ENCODE assay signal across 8 cellular contexts in the genomic region with DNA sequence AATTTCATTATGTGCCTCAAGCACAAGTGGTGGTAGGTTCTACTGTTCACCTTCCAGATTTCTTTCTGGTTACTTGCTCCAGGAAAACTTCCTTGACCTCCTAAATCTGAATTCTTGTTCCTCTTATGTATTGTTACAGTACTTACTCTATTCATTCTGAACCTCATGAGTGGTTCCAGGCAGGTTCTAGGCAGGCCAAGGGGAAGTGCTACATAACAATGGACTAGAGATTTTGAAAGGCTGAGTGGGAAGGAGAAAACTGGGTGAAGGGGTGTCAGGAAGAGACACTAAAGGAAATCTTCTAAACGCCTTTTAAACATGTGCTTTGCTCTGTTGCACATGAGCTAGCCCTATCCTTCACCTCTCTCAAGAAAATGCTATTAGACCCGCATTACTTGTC. TPM values are rescaled to one million over a fixed set of nuclear protein-coding genes. Genes with fewer than 3 reads are reported as not detected.
DNase-seq lines count a peak whose midpoint lies in the region; ATAC-seq lines count a peak whose summit lies in the region.

No MANE protein-coding gene starts in this region.

- peaks cover 3 to 28% (median 22%) of the 10 kb centered on the region in 5 donors for H3K4me1 ChIP-seq in subcutaneous abdominal adipose tissue (ENCODE audit: control insufficient read depth in 5 of 5, insufficient read depth in 5 of 5, low read length in 5 of 5)

- no peak for DNase-seq in activated naive CD4-positive, alpha-beta T cell treated with anti-CD3 and anti-CD28 coated beads, Interleukin-2, amount 10 ng/mL, durations not matched to agents 7 days and 5 days
- no peak for DNase-seq in activated naive CD4-positive, alpha-beta T cell treated with Interleukin-2 at 50 U/mL for 16 hours
- DNase-seq in activated CD4-positive, alpha-beta memory T cell treated with anti-CD3 and anti-CD28 coated beads, Interleukin-2, amount 10 ng/mL, durations not matched to agents 7 days and 5 days = no peak
- DNase-seq in posterior vena cava (ENCODE audit: low spot score) = no peak
- no peak for DNase-seq in effector CD4-positive, alpha-beta T cell

- H3K9me3 ChIP-seq in subcutaneous abdominal adipose tissue (ENCODE audit: control insufficient read depth in 5 of 5, low read length in 5 of 5) = no peaks in the 10 kb centered on the region

- no peaks in the 10 kb centered on the region for H3K9me3 Mint-ChIP-seq in activated naive CD4-positive, alpha-beta T cell treated with anti-CD3 and anti-CD28 coated beads, Interleukin-2, amount 10 ng/mL, durations not matched to agents 7 days and 5 days
- no peaks in the 10 kb centered on the region for H3K9me3 Mint-ChIP-seq in activated CD4-positive, alpha-beta memory T cell treated with anti-CD3 and anti-CD28 coated beads, Interleukin-2, amount 10 ng/mL, durations not matched to agents 7 days and 5 days

- intact Hi-C loops in posterior vena cava (cut with DNase I) = loop anchor here in 1 of 2 donors (10.0 kb wide), 1 partner anchor 1271 kb away; the partner anchor contains the start of gene ALG10

- peak overlapping the region in 3 of 5 donors; percentile 2 to 91 (median 56) for H3K9ac ChIP-seq in subcutaneous abdominal adipose tissue (ENCODE audit: low read length in 5 of 5)

- no peak for ATAC-seq in HG03175 (IDR thresholded peaks at IDR 0.05; ENCODE audit: unreplicated experiment)

- H3K36me3 Mint-ChIP-seq in activated naive CD4-positive, alpha-beta T cell treated with anti-CD3 and anti-CD28 coated beads, Interleukin-2, amount 10 ng/mL, durations not matched to agents 7 days and 5 days = peaks cover 27% of the 10 kb centered on the region
- peaks cover 36% of the 10 kb centered on the region for H3K36me3 Mint-ChIP-seq in activated CD4-positive, alpha-beta memory T cell treated with anti-CD3 and anti-CD28 coated beads, Interleukin-2, amount 10 ng/mL, durations not matched to agents 7 days and 5 days (ENCODE audit: low read depth)

- H3K4me3 ChIP-seq in iPS-11a (ENCODE audit: low read depth, low read length) (peak overlapping the region; percentile 100), subcutaneous abdominal adipose tissue (ENCODE audit: low read depth in 1 of 5, low read length in 5 of 5) (peak overlapping the region; percentile 79 to 100 (median 98))

- CTCF ChIA-PET in activated naive CD4-positive, alpha-beta T cell treated with anti-CD3 and anti-CD28 coated beads, Interleukin-2, amount 10 ng/mL, durations not matched to agents 7 days and 5 days (lab: Charles Lee) = interaction anchor here (0.8 to 4.5 kb wide), 14 partner anchors 9 to 1267 kb away, joined by 3 to 61 read pairs (median 6); partner anchors contain the start of genes ALG10 and FGD4
- CTCF ChIA-PET in activated CD4-positive, alpha-beta memory T cell treated with anti-CD3 and anti-CD28 coated beads, Interleukin-2, amount 10 ng/mL, durations not matched to agents 7 days and 5 days (lab: Charles Lee) = interaction anchor here (0.7 to 4.8 kb wide), 12 partner anchors 11 to 1268 kb away, joined by 3 to 87 read pairs (median 12); partner anchors contain the start of genes ALG10 and DNM1L

- H3K27me3 ChIP-seq in subcutaneous abdominal adipose tissue (ENCODE audit: control insufficient read depth in 5 of 5, insufficient read depth in 4 of 5, low read length in 5 of 5) = no peaks in the 10 kb centered on the region

- H3K27ac Mint-ChIP-seq in activated naive CD4-positive, alpha-beta T cell treated with anti-CD3 and anti-CD28 coated beads, Interleukin-2, amount 10 ng/mL, durations not matched to agents 7 days and 5 days = peak overlapping the region; percentile 66
- peak overlapping the region; percentile 45 for H3K27ac Mint-ChIP-seq in activated CD4-positive, alpha-beta memory T cell treated with anti-CD3 and anti-CD28 coated beads, Interleukin-2, amount 10 ng/mL, durations not matched to agents 7 days and 5 days

- peaks cover 14 to 42% (median 29%) of the 10 kb centered on the region in 5 donors for H3K36me3 ChIP-seq in subcutaneous abdominal adipose tissue (ENCODE audit: control insufficient read depth in 5 of 5, insufficient read depth in 5 of 5, low read length in 5 of 5)

- H3K27me3 Mint-ChIP-seq in activated naive CD4-positive, alpha-beta T cell treated with anti-CD3 and anti-CD28 coated beads, Interleukin-2, amount 10 ng/mL, durations not matched to agents 7 days and 5 days = no peaks in the 10 kb centered on the region
- peaks cover 1% of the 10 kb centered on the region for H3K27me3 Mint-ChIP-seq in activated CD4-positive, alpha-beta memory T cell treated with anti-CD3 and anti-CD28 coated beads, Interleukin-2, amount 10 ng/mL, durations not matched to agents 7 days and 5 days

- peak overlapping the region; percentile 87 for H3K27ac ChIP-seq in subcutaneous abdominal adipose tissue (ENCODE audit: low read depth, low read length)

- POLR2A ChIA-PET in activated CD4-positive, alpha-beta memory T cell treated with anti-CD3 and anti-CD28 coated beads, Interleukin-2, amount 10 ng/mL, durations not matched to agents 7 days and 5 days (lab: Charles Lee) = interaction anchor here (0.7 to 3.2 kb wide), 6 partner anchors 11 to 1268 kb away, joined by 3 to 39 read pairs (median 11); partner anchors contain the start of genes ALG10, DNM1L and RESF1

- peak overlapping the region; percentile 92 for H3K4me3 Mint-ChIP-seq in activated naive CD4-positive, alpha-beta T cell treated with anti-CD3 and anti-CD28 coated beads, Interleukin-2, amount 10 ng/mL, durations not matched to agents 7 days and 5 days
- H3K4me3 Mint-ChIP-seq in activated CD4-positive, alpha-beta memory T cell treated with anti-CD3 and anti-CD28 coated beads, Interleukin-2, amount 10 ng/mL, durations not matched to agents 7 days and 5 days = peak overlapping the region; percentile 79

- peaks cover 25% of the 10 kb centered on the region for H3K4me1 Mint-ChIP-seq in activated naive CD4-positive, alpha-beta T cell treated with anti-CD3 and anti-CD28 coated beads, Interleukin-2, amount 10 ng/mL, durations not matched to agents 7 days and 5 days
- peaks cover 20% of the 10 kb centered on the region for H3K4me1 Mint-ChIP-seq in activated CD4-positive, alpha-beta memory T cell treated with anti-CD3 and anti-CD28 coated beads, Interleukin-2, amount 10 ng/mL, durations not matched to agents 7 days and 5 days

RNA-seq across cellular contexts. Expression of gene YARS2, which starts 1.6 kb away (rescaled TPM):
- total RNA-seq in activated CD4-positive, alpha-beta memory T cell treated with anti-CD3 and anti-CD28 coated beads, Interleukin-2, amount 10 ng/mL, durations not matched to agents 7 days and 5 days = 10 to 100 TPM; 17.0 to 19.3 TPM
- total RNA-seq in posterior vena cava = 10 to 100 TPM in 1 of 2 donors, 1 to 10 TPM in 1; 9.2 to 10.3 TPM
